In genomic region chr1:184210822-184211221, GRCh38 we compare ENCODE assay signal across 1 cellular context.
TF ChIP-seq lines count a peak whose summit lies in the region.

No MANE protein-coding gene starts in this region.

TF ChIP-seq in neural cell, 6 proteins besides CTCF, POLR2A, EP300 and RAD21 (continued from another document):
- no peak for TF ChIP-seq REST (IDR thresholded peaks at IDR 0.05; ENCODE audit: borderline replicate concordance)
TF ChIP-seq in neural cell: peak in this region for 0.
